In genomic region chr15:69629631-69630161, GRCh38 we compare ENCODE assay signal across 26 cellular contexts.
DNase-seq lines count a peak whose midpoint lies in the region; ATAC-seq and TF ChIP-seq lines count a peak whose summit lies in the region.
"Had no signal": no experiment of that assay in that cellular context is flagged by ENCODE, and none has a peak within 500 bp of the region (broad histone marks: within the 10 kb centered on the region; RNA-seq: fewer than 3 reads in every experiment).

No MANE protein-coding gene starts in this region.

- H3K9me3 Mint-ChIP-seq in activated naive CD8-positive, alpha-beta T cell treated with anti-CD3 and anti-CD28 coated beads for 36 hours: no peaks in the 10 kb centered on the region
- H3K9me3 Mint-ChIP-seq in osteocyte (ENCODE audit: unreplicated experiment): no peaks in the 10 kb centered on the region
- H3K9me3 Mint-ChIP-seq in stimulated activated naive CD8-positive, alpha-beta T cell treated with anti-CD3 and anti-CD28 coated beads, Interleukin-15, amount 100 ng/mL, for 72 hours: no peaks in the 10 kb centered on the region
- H3K9me3 Mint-ChIP-seq: activated naive CD4-positive, alpha-beta T cell treated with anti-CD3 and anti-CD28 coated beads, Interleukin-2, amount 10 ng/mL, durations not matched to agents 7 days and 5 days; natural killer cell treated with Interleukin-12 subunit alpha and Interleukin-12 subunit beta and Interleukin-15 and Interleukin-18, amount 100 ng/mL, for 72 hours had no signal

- no peak overlapping the region for H3K27ac Mint-ChIP-seq in activated naive CD8-positive, alpha-beta T cell treated with anti-CD3 and anti-CD28 coated beads for 36 hours
- H3K27ac Mint-ChIP-seq in osteocyte (ENCODE audit: unreplicated experiment): no peak overlapping the region
- H3K27ac Mint-ChIP-seq in stimulated activated naive CD8-positive, alpha-beta T cell treated with anti-CD3 and anti-CD28 coated beads, Interleukin-15, amount 100 ng/mL, for 72 hours: peak overlapping the region in 1 of 2 donors; percentile 43
- H3K27ac Mint-ChIP-seq: activated naive CD4-positive, alpha-beta T cell treated with anti-CD3 and anti-CD28 coated beads, Interleukin-2, amount 10 ng/mL, durations not matched to agents 7 days and 5 days had no signal

- H3K36me3 Mint-ChIP-seq in activated naive CD8-positive, alpha-beta T cell treated with anti-CD3 and anti-CD28 coated beads for 36 hours: no peaks in the 10 kb centered on the region
- H3K36me3 Mint-ChIP-seq in osteocyte (ENCODE audit: unreplicated experiment): no peaks in the 10 kb centered on the region
- H3K36me3 Mint-ChIP-seq: activated naive CD4-positive, alpha-beta T cell treated with anti-CD3 and anti-CD28 coated beads, Interleukin-2, amount 10 ng/mL, durations not matched to agents 7 days and 5 days; natural killer cell treated with Interleukin-12 subunit alpha and Interleukin-12 subunit beta and Interleukin-15 and Interleukin-18, amount 100 ng/mL, for 72 hours had no signal

- peaks cover 13% of the 10 kb centered on the region for H3K4me1 Mint-ChIP-seq in activated naive CD8-positive, alpha-beta T cell treated with anti-CD3 and anti-CD28 coated beads for 36 hours
- no peaks in the 10 kb centered on the region for H3K4me1 Mint-ChIP-seq in osteocyte (ENCODE audit: unreplicated experiment)
- peaks cover 27% of the 10 kb centered on the region for H3K4me1 Mint-ChIP-seq in stimulated activated naive CD8-positive, alpha-beta T cell treated with anti-CD3 and anti-CD28 coated beads, Interleukin-15, amount 100 ng/mL, for 72 hours
- H3K4me1 Mint-ChIP-seq: activated naive CD4-positive, alpha-beta T cell treated with anti-CD3 and anti-CD28 coated beads, Interleukin-2, amount 10 ng/mL, durations not matched to agents 7 days and 5 days had no signal

- peak; percentile 15 to 26 for DNase-seq in stimulated activated CD4-positive, alpha-beta T cell treated with anti-CD3 and anti-CD28 coated beads, Interleukin-15, amount 100 ng/mL, for 48 hours (ENCODE audit: low read depth in 2 of 2)
- no peak for DNase-seq in stimulated activated CD4-positive, alpha-beta T cell treated with anti-CD3 and anti-CD28 coated beads, Interleukin-4, amount 100 ng/mL, for 1 hour
- DNase-seq in activated naive CD8-positive, alpha-beta T cell treated with anti-CD3 and anti-CD28 coated beads for 36 hours: peak; percentile 40
- DNase-seq in osteocyte (ENCODE audit: extremely low spot score, unreplicated experiment): peak; percentile 53
- no peak for DNase-seq in stimulated activated naive CD8-positive, alpha-beta T cell treated with anti-CD3 and anti-CD28 coated beads, Interleukin-15, amount 100 ng/mL, for 72 hours
- DNase-seq: activated naive CD4-positive, alpha-beta T cell treated with anti-CD3 and anti-CD28 coated beads, Interleukin-2, amount 10 ng/mL, durations not matched to agents 7 days and 5 days; anterior cingulate cortex; DMS79; effector memory CD4-positive, alpha-beta T cell; foreskin fibroblast; GDM1; KBM-7; kidney; mucosa of descending colon; NCI-H1105; NCI-H2029; NCI-H526; Right ventricle myocardium superior; sigmoid colon; stimulated activated naive CD4-positive, alpha-beta T cell treated with Interleukin-2 at 50 U/mL for 16 hours; T-helper 2 cell had no signal

- no peak overlapping the region for H3K4me3 Mint-ChIP-seq in activated naive CD8-positive, alpha-beta T cell treated with anti-CD3 and anti-CD28 coated beads for 36 hours
- no peak overlapping the region for H3K4me3 Mint-ChIP-seq in osteocyte (ENCODE audit: unreplicated experiment)
- H3K4me3 Mint-ChIP-seq in stimulated activated naive CD8-positive, alpha-beta T cell treated with anti-CD3 and anti-CD28 coated beads, Interleukin-15, amount 100 ng/mL, for 72 hours: no peak overlapping the region
- H3K4me3 Mint-ChIP-seq: activated naive CD4-positive, alpha-beta T cell treated with anti-CD3 and anti-CD28 coated beads, Interleukin-2, amount 10 ng/mL, durations not matched to agents 7 days and 5 days; natural killer cell treated with Interleukin-12 subunit alpha and Interleukin-12 subunit beta and Interleukin-15 and Interleukin-18, amount 100 ng/mL, for 72 hours had no signal

- no peak for TF ChIP-seq CTCF in osteocyte (IDR thresholded peaks at IDR 0.05)

- H3K27me3 Mint-ChIP-seq in activated naive CD8-positive, alpha-beta T cell treated with anti-CD3 and anti-CD28 coated beads for 36 hours: peaks cover 15% of the 10 kb centered on the region
- H3K27me3 Mint-ChIP-seq in osteocyte (ENCODE audit: unreplicated experiment): peaks cover 77% of the 10 kb centered on the region
- H3K27me3 Mint-ChIP-seq in stimulated activated naive CD8-positive, alpha-beta T cell treated with anti-CD3 and anti-CD28 coated beads, Interleukin-15, amount 100 ng/mL, for 72 hours: peaks cover 61% of the 10 kb centered on the region

- peak; percentile 20 for ATAC-seq in stimulated activated naive CD8-positive, alpha-beta T cell treated with anti-CD3 and anti-CD28 coated beads, Interleukin-15, amount 100 ng/mL, for 72 hours
- ATAC-seq in GM19035 (IDR thresholded peaks at IDR 0.05; ENCODE audit: unreplicated experiment): no peak
- ATAC-seq in HG03442 (IDR thresholded peaks at IDR 0.05; ENCODE audit: unreplicated experiment): no peak
- ATAC-seq in GM19351 (IDR thresholded peaks at IDR 0.05; ENCODE audit: unreplicated experiment): no peak
- ATAC-seq: HCT116; mucosa of descending colon; natural killer cell treated with Interleukin-12 subunit alpha and Interleukin-12 subunit beta and Interleukin-15 and Interleukin-18, amount 100 ng/mL, for 72 hours had no signal

Comparison
In these comparisons a context has a peak if more than half of its experiments do, and no peak if none do; other contexts are left out.
1. DNase-seq: peak in stimulated activated CD4-positive, alpha-beta T cell treated with anti-CD3 and anti-CD28 coated beads, Interleukin-15, amount 100 ng/mL, for 48 hours (2 of 2), activated naive CD8-positive, alpha-beta T cell treated with anti-CD3 and anti-CD28 coated beads for 36 hours (single experiment) and osteocyte (single experiment); none in stimulated activated CD4-positive, alpha-beta T cell treated with anti-CD3 and anti-CD28 coated beads, Interleukin-4, amount 100 ng/mL, for 1 hour (single experiment) and stimulated activated naive CD8-positive, alpha-beta T cell treated with anti-CD3 and anti-CD28 coated beads, Interleukin-15, amount 100 ng/mL, for 72 hours (0 of 2).